19 cellular contexts compared by ENCODE assay signal in genomic region chr7:157558516-157558874, GRCh38.
DNase-seq lines count a peak whose midpoint lies in the region; ATAC-seq and TF ChIP-seq lines count a peak whose summit lies in the region.
"Had no signal": no experiment of that assay in that cellular context is flagged by ENCODE, and none has a peak within 500 bp of the region (broad histone marks: within the 10 kb centered on the region; RNA-seq: fewer than 3 reads in every experiment).

No MANE protein-coding gene starts in this region.

- TF ChIP-seq CTCF in CD14-positive monocyte (IDR thresholded peaks at IDR 0.05) = no peak
- no peak for TF ChIP-seq CTCF in left lung (IDR thresholded peaks at IDR 0.05)
- TF ChIP-seq CTCF in sigmoid colon (IDR thresholded peaks at IDR 0.05) = no peak
- TF ChIP-seq CTCF in A673 (conservative IDR thresholded peaks at IDR 0.05; ENCODE audit: low read depth, low read length) = no peak

- POLR2A ChIA-PET in A673 (lab: Charles Lee; ENCODE audit: low non-redundant PET) = no interaction called here

- no peaks in the 10 kb centered on the region for H3K36me3 Mint-ChIP-seq in CD14-positive monocyte

- H3K27me3 ChIP-seq in left lung (no peaks in the 10 kb centered on the region), sigmoid colon (no peaks in the 10 kb centered on the region), A673 (replicated peaks; ENCODE audit: insufficient read depth, low read depth, low read length, poor library complexity) (no peaks in the 10 kb centered on the region)
- H3K27me3 ChIP-seq: BE2C had no signal

- H3K4me3 ChIP-seq in left lung (no peak overlapping the region), sigmoid colon (no peak overlapping the region), A673 (ENCODE audit: low read depth, low read length, poor library complexity, severe bottlenecking) (no peak overlapping the region)

- H3K27ac Mint-ChIP-seq in CD14-positive monocyte = no peak overlapping the region

- no TSS peak for BruUV-seq in A673 (replicated peaks; lab: Mats Ljungman, UMichigan)

- intact Hi-C loops in CD14-positive monocyte (cut with micrococcal nuclease) = no loop called here
- intact Hi-C loops in left lung (cut with DNase I) = no loop called here
- intact Hi-C loops in sigmoid colon (cut with DNase I) = no loop called here
- intact Hi-C loops in A673 (cut with micrococcal nuclease; ENCODE audit: unreplicated experiment) = no loop called here

- H3K9me3 Mint-ChIP-seq in CD14-positive monocyte = peaks cover 0 to 6% (median 0%) of the 10 kb centered on the region in 7 donors

- no peak for TF ChIP-seq POLR2A in sigmoid colon (IDR thresholded peaks at IDR 0.05)

- H3K4me1 Mint-ChIP-seq in CD14-positive monocyte = no peaks in the 10 kb centered on the region

- no peaks in the 10 kb centered on the region for H3K4me1 ChIP-seq in left lung
- no peaks in the 10 kb centered on the region for H3K4me1 ChIP-seq in sigmoid colon
- no peaks in the 10 kb centered on the region for H3K4me1 ChIP-seq in A673 (ENCODE audit: insufficient read depth, low read length, poor library complexity, severe bottlenecking)
- H3K4me1 ChIP-seq: BE2C had no signal

- no peak for ATAC-seq in left lung
- ATAC-seq: HCT116 had no signal

- peak; percentile 2 for DNase-seq in activated gamma-delta T cell treated with Interleukin-2 at 50 U/mL for 16 hours
- no peak for DNase-seq in activated gamma-delta T cell (lab: John Stamatoyannopoulos, UW)
- peak; percentile 39 for DNase-seq in CD14-positive monocyte (ENCODE audit: low spot score)
- DNase-seq in left lung = peak; percentile 22 to 77
- DNase-seq in sigmoid colon = peak; percentile 51
- no peak for DNase-seq in putamen (ENCODE audit: low spot score)
- no peak for DNase-seq in A673 (ENCODE audit: low spot score)
- DNase-seq in pons (ENCODE audit: low spot score) = no peak
- DNase-seq: BE2C, GOT3, MM.1S, NCI-H1105 treated with DMSO at 0.1 percent for 48 hours, NCI-H187, NCI-H2107, NCI-H2227 treated with DMSO at 0.1 percent for 48 hours, NCI-H510A treated with DMSO at 0.1 percent for 48 hours, NCI-H774, SHP77 had no signal

- no peak for TF ChIP-seq EP300 in sigmoid colon (IDR thresholded peaks at IDR 0.05)

- H3K4me3 Mint-ChIP-seq in CD14-positive monocyte = no peak overlapping the region

- H3K36me3 ChIP-seq in left lung = no peaks in the 10 kb centered on the region
- H3K36me3 ChIP-seq in sigmoid colon = no peaks in the 10 kb centered on the region
- no peaks in the 10 kb centered on the region for H3K36me3 ChIP-seq in A673 (ENCODE audit: insufficient read depth, low read length, poor library complexity, severe bottlenecking)
- H3K36me3 ChIP-seq: BE2C had no signal

- H3K9me3 ChIP-seq in left lung (no peaks in the 10 kb centered on the region), sigmoid colon (no peaks in the 10 kb centered on the region), A673 (ENCODE audit: low read depth, low read length, poor library complexity, severe bottlenecking) (no peaks in the 10 kb centered on the region)
- H3K9me3 ChIP-seq: BE2C had no signal

- CTCF ChIA-PET in A673 (lab: Charles Lee) = no interaction called here

- 85 to 91% methylated on average over 9 of the region's 9 CpGs for WGBS in sigmoid colon, 2 donors

- peaks cover 0 to 2% (median 0%) of the 10 kb centered on the region in 3 donors for H3K27me3 Mint-ChIP-seq in CD14-positive monocyte (ENCODE audit: low read depth in 3 of 3)

- H3K27ac ChIP-seq in left lung (no peak overlapping the region), sigmoid colon (no peak overlapping the region), A673 (ENCODE audit: low read depth, low read length, poor library complexity, severe bottlenecking) (no peak overlapping the region)

Comparison
In these comparisons a context has a peak if more than half of its experiments do, and no peak if none do; other contexts are left out.
1. DNase-seq: peak in activated gamma-delta T cell treated with Interleukin-2 at 50 U/mL for 16 hours (single experiment), CD14-positive monocyte (single experiment), left lung (2 of 2) and sigmoid colon (single experiment); none in activated gamma-delta T cell (single experiment), putamen (single experiment), A673 (single experiment) and pons (single experiment).